24 cellular contexts compared by ENCODE assay signal in genomic region chr1:57404914-57405313, GRCh38. TPM values are rescaled to one million over a fixed set of nuclear protein-coding genes. Genes with fewer than 3 reads are reported as not detected.
"Had no signal": no experiment of that assay in that cellular context is flagged by ENCODE, and none has a peak within 500 bp of the region (broad histone marks: within the 10 kb centered on the region; RNA-seq: fewer than 3 reads in every experiment).

No MANE protein-coding gene starts in this region.

- H3K4me3 Mint-ChIP-seq: dendritic cell treated with granulocyte-macrophage colony-stimulating factor and Interleukin-4, amounts not matched to agents 40 ng/mL and 50 ng/mL, for 4 days; effector memory CD8-positive, alpha-beta T cell; natural killer cell; neural crest cell; stimulated activated naive B cell treated with anti-CD40 and anti-IgM and Interleukin-4, amounts not matched to agents 10 μg/mL and 1 μg/mL and 100 μg/mL, for 72 hours; stimulated activated naive CD8-positive, alpha-beta T cell treated with anti-CD3 and anti-CD28 coated beads, Interleukin-15, amount 100 ng/mL, for 72 hours had no signal

- H3K9ac ChIP-seq: parathyroid adenoma had no signal

- H3K9me3 Mint-ChIP-seq: dendritic cell treated with granulocyte-macrophage colony-stimulating factor and Interleukin-4, amounts not matched to agents 40 ng/mL and 50 ng/mL, for 4 days; natural killer cell; neural crest cell; stimulated activated naive B cell treated with anti-CD40 and anti-IgM and Interleukin-4, amounts not matched to agents 10 μg/mL and 1 μg/mL and 100 μg/mL, for 72 hours had no signal

- H3K27me3 Mint-ChIP-seq: dendritic cell treated with granulocyte-macrophage colony-stimulating factor and Interleukin-4, amounts not matched to agents 40 ng/mL and 50 ng/mL, for 4 days had no signal

- H3K4me1 Mint-ChIP-seq: natural killer cell; stimulated activated naive B cell treated with anti-CD40 and anti-IgM and Interleukin-4, amounts not matched to agents 10 μg/mL and 1 μg/mL and 100 μg/mL, for 72 hours; stimulated activated naive CD8-positive, alpha-beta T cell treated with anti-CD3 and anti-CD28 coated beads, Interleukin-15, amount 100 ng/mL, for 72 hours had no signal

- H3K4me3 ChIP-seq: esophagus squamous epithelium, psoas muscle, right lobe of liver, testis, tibial nerve, upper lobe of right lung, vagina had no signal

- H2AFZ ChIP-seq: parathyroid adenoma had no signal

- H3K9me3 ChIP-seq: esophagus squamous epithelium, psoas muscle, right lobe of liver, testis, tibial nerve, upper lobe of right lung, vagina had no signal

- H3K79me2 ChIP-seq: parathyroid adenoma had no signal

- H3K36me3 Mint-ChIP-seq: natural killer cell; stimulated activated naive B cell treated with anti-CD40 and anti-IgM and Interleukin-4, amounts not matched to agents 10 μg/mL and 1 μg/mL and 100 μg/mL, for 72 hours had no signal

- DNase-seq: effector memory CD8-positive, alpha-beta T cell; esophagus squamous epithelium; foreskin keratinocyte; kidney; left cardiac atrium; left ventricle myocardium superior; natural killer cell; nucleus accumbens; psoas muscle; retina; right lobe of liver; stimulated activated CD4-positive, alpha-beta T cell treated with anti-CD3 and anti-CD28 coated beads, Interleukin-2, amount 100 ng/mL, for 24 hours; stimulated activated CD4-positive, alpha-beta T cell treated with anti-CD3 and anti-CD28 coated beads, Interleukin-4, amount 100 ng/mL, for 4 hours; stimulated activated naive B cell treated with anti-CD40 and anti-IgM and Interleukin-4, amounts not matched to agents 10 μg/mL and 1 μg/mL and 100 μg/mL, for 72 hours; stimulated activated naive CD8-positive, alpha-beta T cell treated with anti-CD3 and anti-CD28 coated beads, Interleukin-15, amount 100 ng/mL, for 72 hours; testis; upper lobe of right lung had no signal

- H3K36me3 ChIP-seq: esophagus squamous epithelium, right lobe of liver, tibial nerve, upper lobe of right lung, vagina had no signal

- H3K27me3 ChIP-seq: right lobe of liver, testis, tibial nerve, upper lobe of right lung, vagina had no signal

- H3K4me1 ChIP-seq: esophagus squamous epithelium, foreskin keratinocyte, parathyroid adenoma, psoas muscle, testis, upper lobe of right lung, vagina had no signal

- H3K27ac Mint-ChIP-seq: dendritic cell treated with granulocyte-macrophage colony-stimulating factor and Interleukin-4, amounts not matched to agents 40 ng/mL and 50 ng/mL, for 4 days; effector memory CD8-positive, alpha-beta T cell; natural killer cell; stimulated activated naive B cell treated with anti-CD40 and anti-IgM and Interleukin-4, amounts not matched to agents 10 μg/mL and 1 μg/mL and 100 μg/mL, for 72 hours; stimulated activated naive CD8-positive, alpha-beta T cell treated with anti-CD3 and anti-CD28 coated beads, Interleukin-15, amount 100 ng/mL, for 72 hours had no signal

- H3K27ac ChIP-seq: esophagus squamous epithelium, foreskin keratinocyte, parathyroid adenoma, psoas muscle, right lobe of liver, testis, upper lobe of right lung, vagina had no signal

- ATAC-seq: effector memory CD8-positive, alpha-beta T cell; foreskin keratinocyte; left cardiac atrium; left ventricle myocardium superior; natural killer cell; psoas muscle; right lobe of liver; stimulated activated naive B cell treated with anti-CD40 and anti-IgM and Interleukin-4, amounts not matched to agents 10 μg/mL and 1 μg/mL and 100 μg/mL, for 72 hours; stimulated activated naive CD8-positive, alpha-beta T cell treated with anti-CD3 and anti-CD28 coated beads, Interleukin-15, amount 100 ng/mL, for 72 hours; upper lobe of right lung had no signal

RNA-seq across cellular contexts. Expression of gene DAB1, which starts 18.9 kb away (rescaled TPM):
- total RNA-seq: epithelial cell of proximal tubule, foreskin keratinocyte, lung microvascular endothelial cell had no signal
- polyA plus RNA-seq: foreskin keratinocyte had no signal
